ENCODE assay signal across 9 cellular contexts in genomic region chr5:78591972-78592700, GRCh38. TPM values are rescaled to one million over a fixed set of nuclear protein-coding genes. Genes with fewer than 3 reads are reported as not detected.
DNase-seq lines count a peak whose midpoint lies in the region; ATAC-seq and TF ChIP-seq lines count a peak whose summit lies in the region.
"Had no signal": no experiment of that assay in that cellular context is flagged by ENCODE, and none has a peak within 500 bp of the region (broad histone marks: within the 10 kb centered on the region; RNA-seq: fewer than 3 reads in every experiment).

No MANE protein-coding gene starts in this region.

- H3K36me3 Mint-ChIP-seq in Calu3 (ENCODE audit: insufficient read depth, unreplicated experiment): peaks cover 30% of the 10 kb centered on the region
- H3K36me3 Mint-ChIP-seq: CD8-positive, alpha-beta memory T cell had no signal

- no peaks in the 10 kb centered on the region for H3K27me3 Mint-ChIP-seq in Calu3 (ENCODE audit: unreplicated experiment)

- H3K36me3 ChIP-seq in fibroblast of lung (ENCODE audit: control insufficient read depth, insufficient read depth, low read length): peaks cover 2% of the 10 kb centered on the region

- H3K4me2 ChIP-seq in fibroblast of lung (ENCODE audit: extremely low read depth, insufficient read depth, low read length): peak overlapping the region; percentile 85

- H3K4me3 Mint-ChIP-seq in Calu3 (ENCODE audit: low read depth, unreplicated experiment): peak overlapping the region; percentile 20
- H3K4me3 Mint-ChIP-seq: CD8-positive, alpha-beta memory T cell had no signal

- H3K9me3 ChIP-seq in fibroblast of lung (ENCODE audit: control insufficient read depth, insufficient read depth, low read depth, low read length): no peaks in the 10 kb centered on the region

- H3K27ac Mint-ChIP-seq in Calu3 (ENCODE audit: unreplicated experiment): peak overlapping the region; percentile 73

- CTCF ChIA-PET in Calu3 (lab: Charles Lee): no interaction called here

- H3K27ac ChIP-seq in fibroblast of lung (ENCODE audit: insufficient read depth, low read length): peak overlapping the region; percentile 94

- H4K20me1 ChIP-seq in fibroblast of lung (ENCODE audit: control insufficient read depth, extremely low read depth, insufficient read depth, low read length): no peaks in the 10 kb centered on the region

- no peak for TF ChIP-seq CTCF in Calu3 (IDR thresholded peaks at IDR 0.05; ENCODE audit: unreplicated experiment)
- no peak for TF ChIP-seq CTCF in fibroblast of lung (conservative IDR thresholded peaks at IDR 0.05 in 1 of 2, IDR thresholded peaks at IDR 0.05 in 1 of 2; ENCODE audit: low read depth in 1 of 2, low read length in 2 of 2)

- DNase-seq in Calu3 (no peak), fibroblast of lung (ENCODE audit: low read depth in 2 of 2) (peak in 1 of 2 donors; percentile 67), HPDE6-E6E7 (ENCODE audit: extremely low spot score) (no peak), AG20443 (ENCODE audit: low spot score) (no peak), AML-193 (lab: John Stamatoyannopoulos, UW) (no peak)
- DNase-seq in activated naive CD4-positive, alpha-beta T cell treated with anti-CD3 and anti-CD28 coated beads, Interleukin-2, amount 50 U/mL, for 16 hours: no peak
- DNase-seq: CD8-positive, alpha-beta memory T cell had no signal

- no peaks in the 10 kb centered on the region for H3K27me3 ChIP-seq in fibroblast of lung (ENCODE audit: control insufficient read depth, insufficient read depth, low read length)

- ATAC-seq in GM21447 (IDR thresholded peaks at IDR 0.05; ENCODE audit: unreplicated experiment): peak; percentile 82
- peak; percentile 50 for ATAC-seq in HG03469 (IDR thresholded peaks at IDR 0.05; ENCODE audit: unreplicated experiment)

- H3K9me3 Mint-ChIP-seq in Calu3 (ENCODE audit: low read depth, unreplicated experiment): no peaks in the 10 kb centered on the region
- H3K9me3 Mint-ChIP-seq: CD8-positive, alpha-beta memory T cell had no signal

- no peak overlapping the region for H3K4me3 ChIP-seq in fibroblast of lung (replicated peaks in 1 of 4; ENCODE audit: control extremely low read depth in 1 of 4, insufficient read depth in 1 of 4, low read depth in 3 of 4, low read length in 4 of 4)

- H3K9ac ChIP-seq in fibroblast of lung (ENCODE audit: insufficient read depth, low read length): peak overlapping the region; percentile 57

- peaks cover 18% of the 10 kb centered on the region for H3K79me2 ChIP-seq in fibroblast of lung (ENCODE audit: control insufficient read depth, insufficient read depth, low read length)

- H2AFZ ChIP-seq in fibroblast of lung (ENCODE audit: low read length): no peak overlapping the region

- intact Hi-C loops in Calu3 (cut with micrococcal nuclease; ENCODE audit: unreplicated experiment): no loop called here

- no TSS peak for BruUV-seq in Calu3 (replicated peaks; lab: Mats Ljungman, UMichigan)

- H3K4me1 ChIP-seq in fibroblast of lung (ENCODE audit: control insufficient read depth, extremely low read depth, insufficient read depth, low read length): peaks cover 45% of the 10 kb centered on the region

- peaks cover 64% of the 10 kb centered on the region for H3K4me1 Mint-ChIP-seq in Calu3 (ENCODE audit: low read depth, unreplicated experiment)
- H3K4me1 Mint-ChIP-seq: CD8-positive, alpha-beta memory T cell had no signal

RNA-seq across cellular contexts. Expression of gene LHFPL2, which starts 56.4 kb away (rescaled TPM):
- total RNA-seq in Calu3 (2022) (30.9 and 43.6 TPM in 2 replicates), fibroblast of lung (38.8 and 51.4 TPM in 2 replicates)
- polyA plus RNA-seq in fibroblast of lung: 13.7 and 27.4 TPM in 2 replicates
- 14.6 and 32.5 TPM in 2 replicates for polyA plus RNA-seq in fibroblast of lung (2012)
- polyA minus RNA-seq in fibroblast of lung (ENCODE audit: low replicate concordance): 13.7 and 57.6 TPM in 2 replicates
